In the genomic region with DNA sequence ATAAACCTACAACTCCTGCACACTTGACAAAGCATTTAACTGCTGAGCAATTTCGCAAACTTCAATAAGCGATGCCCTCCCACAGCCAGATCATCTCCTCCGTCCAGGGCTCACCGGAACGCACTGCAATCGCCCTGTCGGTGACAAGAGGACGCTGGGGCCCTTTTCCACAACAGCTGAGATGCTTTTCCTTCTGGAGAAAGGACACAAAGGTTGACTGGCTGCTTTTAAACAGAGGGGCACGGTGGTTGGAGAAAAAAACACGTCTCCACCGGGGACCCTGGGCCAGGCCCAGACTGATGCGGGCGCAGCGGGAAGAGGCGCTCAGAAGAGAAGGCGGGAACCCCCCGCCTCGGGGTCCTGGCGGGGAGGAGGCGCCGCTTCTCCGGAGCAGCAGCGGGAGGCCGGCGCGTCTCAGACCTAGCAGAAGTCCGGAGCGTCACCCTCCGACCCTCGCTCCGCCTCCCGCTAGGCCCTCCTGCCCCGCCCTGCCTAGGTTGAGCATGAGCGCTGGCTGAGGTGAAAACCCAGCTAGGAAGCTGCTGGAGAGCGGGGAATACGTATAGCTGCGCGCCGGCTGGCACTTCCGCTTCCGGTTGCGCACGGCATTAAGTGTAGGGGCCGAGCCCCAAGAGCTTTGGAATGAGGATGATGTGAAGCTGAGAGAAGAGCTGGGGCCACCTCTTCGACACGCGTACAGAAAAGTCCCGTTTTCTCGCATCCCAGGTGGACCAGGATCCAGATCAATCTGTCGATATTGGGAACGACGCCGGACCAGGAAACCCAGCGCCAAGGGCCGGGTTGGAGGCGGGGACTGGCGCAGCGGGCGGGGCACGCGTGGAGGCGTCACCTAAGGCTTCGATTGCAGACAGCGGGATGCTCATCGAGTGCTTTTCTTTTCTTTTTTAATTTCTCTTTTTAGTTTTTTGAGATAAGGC, we compare ENCODE assay signal across 8 cellular contexts. TPM values are rescaled to one million over a fixed set of nuclear protein-coding genes. Genes with fewer than 3 reads are reported as not detected.
DNase-seq lines count a peak whose midpoint lies in the region; ATAC-seq, FAIRE-seq and TF ChIP-seq lines count a peak whose summit lies in the region.

Gene ZNF846, minus strand, starts transcription at position 564 of the 938 bp plus-strand sequence. CDS start 3,788 bp downstream, outside the sequence.

- intact Hi-C loops in right cardiac atrium (cut with DNase I): loop anchor here in 1 of 4 donors (5.0 kb wide), 1 partner anchor 91 kb away; the partner anchor contains the start of gene ZNF562

- no peak for FAIRE-seq in astrocyte (lab: Jason Lieb, UNC)
- FAIRE-seq in urothelium cell line (lab: Jason Lieb, UNC): no peak

- H3K27ac Mint-ChIP-seq in astrocyte (ENCODE audit: unreplicated experiment): peak within 1 kb of the TSS; percentile 94

- no peaks in the 10 kb centered on the region for H3K27me3 Mint-ChIP-seq in astrocyte (ENCODE audit: low read depth, unreplicated experiment)

- peak within 1 kb of the TSS; percentile 93 for H3K4me2 ChIP-seq in astrocyte (ENCODE audit: low read length)

- no peaks in the 10 kb centered on the region for H3K36me3 ChIP-seq in astrocyte (ENCODE audit: insufficient read depth, low read length)

- ATAC-seq in GM18498 (IDR thresholded peaks at IDR 0.05; ENCODE audit: unreplicated experiment): peak; percentile 97
- ATAC-seq in HG02885 (IDR thresholded peaks at IDR 0.05; ENCODE audit: poor library complexity, unreplicated experiment): peak; percentile 98
- ATAC-seq in right cardiac atrium: peak; percentile 99 to 100

- H3K4me3 ChIP-seq in astrocyte (ENCODE audit: insufficient read depth, low read depth, low read length): peak within 1 kb of the TSS; percentile 76
- H3K4me3 ChIP-seq in right cardiac atrium (ENCODE audit: low read length): peak within 1 kb of the TSS; percentile 82

- H3K27me3 ChIP-seq in astrocyte (ENCODE audit: insufficient read depth, low read length) (no peaks in the 10 kb centered on the region), right cardiac atrium (ENCODE audit: control insufficient read depth, insufficient read depth) (no peaks in the 10 kb centered on the region)

- peaks cover 25% of the 10 kb centered on the region for H3K36me3 Mint-ChIP-seq in astrocyte (ENCODE audit: low read depth, unreplicated experiment)

- H3K4me1 ChIP-seq in astrocyte (ENCODE audit: insufficient read depth, low read length) (peaks cover 14% of the 10 kb centered on the region), right cardiac atrium (ENCODE audit: control insufficient read depth, insufficient read depth, low read length) (no peaks in the 10 kb centered on the region)

- peak within 1 kb of the TSS; percentile 83 for H3K9ac ChIP-seq in astrocyte (ENCODE audit: low read length)

- no peaks in the 10 kb centered on the region for H3K4me1 Mint-ChIP-seq in astrocyte (ENCODE audit: low read depth, unreplicated experiment)

- H2AFZ ChIP-seq in astrocyte (ENCODE audit: low read depth, low read length): peak within 1 kb of the TSS; percentile 92

- WGBS in right cardiac atrium: under 1% methylated on average over 65 of the region's 65 CpGs

- DNase-seq in NCI-H187 (lab: John Stamatoyannopoulos, UW): peak; percentile 56 to 66
- DNase-seq in T-helper 22 cell (ENCODE audit: low read depth): peak; percentile 86
- DNase-seq in astrocyte (ENCODE audit: low read depth): peak; percentile 96
- peak; percentile 94 to 97 (median 97) for DNase-seq in right cardiac atrium
- DNase-seq in pulmonary artery endothelial cell (ENCODE audit: low read depth, low spot score): peak; percentile 85
- peak; percentile 88 for DNase-seq in urothelium cell line (ENCODE audit: low spot score)

- H3K27ac ChIP-seq in astrocyte (ENCODE audit: low read depth, low read length): peak within 1 kb of the TSS; percentile 80
- H3K27ac ChIP-seq in right cardiac atrium (ENCODE audit: low read length): peak within 1 kb of the TSS; percentile 88

- peak within 1 kb of the TSS; percentile 91 for H3K4me3 Mint-ChIP-seq in astrocyte (ENCODE audit: unreplicated experiment)

- peaks cover 3% of the 10 kb centered on the region for H3K79me2 ChIP-seq in astrocyte (ENCODE audit: insufficient read depth, low read length)

- H4K20me1 ChIP-seq in astrocyte (ENCODE audit: insufficient read depth, low read length): no peaks in the 10 kb centered on the region

- peaks cover 21% of the 10 kb centered on the region for H3K9me3 Mint-ChIP-seq in astrocyte (ENCODE audit: unreplicated experiment)

- no peak for TF ChIP-seq CTCF in astrocyte (IDR thresholded peaks at IDR 0.05; ENCODE audit: insufficient read depth, low read depth, low read length)

- H3K9me3 ChIP-seq in astrocyte (ENCODE audit: insufficient read depth, low read depth, low read length): peaks cover 2% of the 10 kb centered on the region
- no peaks in the 10 kb centered on the region for H3K9me3 ChIP-seq in right cardiac atrium (ENCODE audit: control insufficient read depth, low read length)

RNA-seq across cellular contexts. Expression of gene ZNF846, which starts in this region (rescaled TPM):
- total RNA-seq in astrocyte (13.7 and 14.4 TPM in 2 replicates), right cardiac atrium (10 to 100 TPM in 3 of 4 donors, 1 to 10 TPM in 1; 8.4 to 14.6 (median 14.4) TPM), pulmonary artery endothelial cell (5.4 and 6.7 TPM in 2 replicates)
- polyA plus RNA-seq in right cardiac atrium: 10.9 TPM

Comparison
In these comparisons a context has a peak if more than half of its experiments do, and no peak if none do; other contexts are left out.
1. Peak in every context shown above with its lines: DNase-seq, ATAC-seq, H3K4me3 ChIP-seq and H3K27ac ChIP-seq.